ENCODE assay signal across 9 cellular contexts in the genomic region with DNA sequence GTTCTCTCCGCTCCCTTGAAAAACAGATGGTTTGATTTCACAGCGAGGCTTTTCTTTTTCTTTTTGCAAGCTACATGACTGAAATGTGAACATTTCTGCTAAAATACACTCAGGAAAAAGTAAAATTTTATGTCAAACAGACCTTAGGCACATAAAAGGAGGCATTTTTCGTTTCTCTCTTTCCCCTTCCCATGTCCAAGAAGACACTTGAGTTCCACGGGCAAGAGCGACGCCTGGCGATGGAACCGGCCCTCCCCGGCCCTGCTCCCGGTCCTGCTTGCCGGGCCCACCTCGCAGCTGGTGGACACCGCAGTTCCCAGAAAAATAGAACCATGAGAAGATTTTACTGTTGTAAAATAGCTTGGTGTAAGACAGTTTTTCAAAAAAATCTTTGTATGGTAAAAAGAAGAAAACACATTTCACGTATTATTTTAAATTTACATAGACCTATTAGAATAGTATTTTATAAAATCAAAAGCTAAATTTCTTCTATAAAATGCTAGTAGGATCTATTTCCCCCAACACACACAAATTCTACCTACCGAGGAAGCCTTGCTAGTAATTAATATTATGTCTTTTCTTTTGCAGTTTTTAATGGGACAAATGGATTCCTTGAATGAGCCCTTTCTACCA. TPM values are rescaled to one million over a fixed set of nuclear protein-coding genes. Genes with fewer than 3 reads are reported as not detected.
DNase-seq lines count a peak whose midpoint lies in the region; TF ChIP-seq lines count a peak whose summit lies in the region.
"Had no signal": no experiment of that assay in that cellular context is flagged by ENCODE, and none has a peak within 500 bp of the region (broad histone marks: within the 10 kb centered on the region; RNA-seq: fewer than 3 reads in every experiment).

No MANE protein-coding gene starts in this region.

- H3K4me2 ChIP-seq in neural cell (ENCODE audit: low read length) = no peak overlapping the region

- no peaks in the 10 kb centered on the region for H4K20me1 ChIP-seq in neural cell (ENCODE audit: insufficient read depth)

- no peaks in the 10 kb centered on the region for H3K9me2 ChIP-seq in neural cell (ENCODE audit: insufficient read depth, low read length)

- H3K27me3 ChIP-seq in neural cell (ENCODE audit: insufficient read depth, low read depth, low read length) (peaks cover 63% of the 10 kb centered on the region), tibial nerve (peaks cover 0 to 49% of the 10 kb centered on the region in 2 donors)

- TF ChIP-seq POLR2A in tibial nerve (IDR thresholded peaks at IDR 0.05) = no peak

- TF ChIP-seq RAD21 in neural cell (conservative IDR thresholded peaks at IDR 0.05) = peak; percentile 69

- no peak overlapping the region for H3K27ac ChIP-seq in neural cell (ENCODE audit: low read length)
- peak overlapping the region in 2 of 4 donors; percentile 55 to 86 for H3K27ac ChIP-seq in tibial nerve
- H3K27ac ChIP-seq: neutrophil had no signal

- peaks cover 2% of the 10 kb centered on the region for H3F3A ChIP-seq in neural cell (ENCODE audit: insufficient read depth, low read length, poor library complexity, severe bottlenecking)

- DNase-seq in NCI-H187 (lab: John Stamatoyannopoulos, UW) = peak; percentile 10 to 32
- no peak for DNase-seq in NCI-H187 treated with DMSO at 0.1 percent for 48 hours (lab: John Stamatoyannopoulos, UW)
- peak; percentile 55 for DNase-seq in NCI-H774 (lab: John Stamatoyannopoulos, UW)
- peak; percentile 49 for DNase-seq in activated naive CD4-positive, alpha-beta T cell treated with anti-CD3 and anti-CD28 coated beads, Interleukin-2, amount 50 U/mL, for 16 hours
- peak; percentile 63 for DNase-seq in foreskin melanocyte
- peak; percentile 44 to 70 for DNase-seq in tibial nerve (ENCODE audit: low spot score in 2 of 2)
- no peak for DNase-seq in HEK293T (ENCODE audit: extremely low spot score)

- TF ChIP-seq CTCF in neural cell (IDR thresholded peaks at IDR 0.05; ENCODE audit: poor library complexity, severe bottlenecking) (peak; percentile 65), tibial nerve (IDR thresholded peaks at IDR 0.05) (peak; percentile 42 to 67 (median 53))

- H3K9me3 ChIP-seq in neural cell (ENCODE audit: low read length) (no peaks in the 10 kb centered on the region), tibial nerve (no peaks in the 10 kb centered on the region)
- H3K9me3 ChIP-seq: neutrophil had no signal

- H3K9ac ChIP-seq in neural cell (ENCODE audit: low read length) = no peak overlapping the region

- H3K36me3 ChIP-seq in neural cell (ENCODE audit: insufficient read depth, low read length) (no peaks in the 10 kb centered on the region), tibial nerve (no peaks in the 10 kb centered on the region)
- H3K36me3 ChIP-seq: neutrophil had no signal

- peak overlapping the region; percentile 59 for H3K4me3 ChIP-seq in neural cell (ENCODE audit: low read length)
- H3K4me3 ChIP-seq in tibial nerve = peak overlapping the region; percentile 33 to 58 (median 46)

- no peaks in the 10 kb centered on the region for H3K79me2 ChIP-seq in neural cell (replicated peaks; ENCODE audit: insufficient read depth, low read length)

- H2AFZ ChIP-seq in neural cell (ENCODE audit: low read depth, low read length) = no peak overlapping the region

- TF ChIP-seq EP300 in neural cell (conservative IDR thresholded peaks at IDR 0.05; ENCODE audit: poor library complexity, severe bottlenecking) = no peak
- TF ChIP-seq EP300 in tibial nerve (IDR thresholded peaks at IDR 0.05) = no peak

- peaks cover 0 to 46% (median 15%) of the 10 kb centered on the region in 4 donors for H3K4me1 ChIP-seq in tibial nerve

- POLR2A ChIA-PET in HEK293T (lab: Yijun Ruan, JAX) = no interaction called here

- CTCF ChIA-PET in HEK293T (lab: Yijun Ruan, JAX) = interaction anchor here (0.7 kb wide), 1 partner anchor 42 kb away, joined by 3 read pairs; no protein-coding TSS in a partner anchor

- 7 to 11% methylated on average over 15 of the region's 15 CpGs for WGBS in tibial nerve, 2 donors

TF ChIP-seq in neural cell, 6 proteins besides CTCF, POLR2A, EP300 and RAD21:
- TF ChIP-seq, protein P1, sequence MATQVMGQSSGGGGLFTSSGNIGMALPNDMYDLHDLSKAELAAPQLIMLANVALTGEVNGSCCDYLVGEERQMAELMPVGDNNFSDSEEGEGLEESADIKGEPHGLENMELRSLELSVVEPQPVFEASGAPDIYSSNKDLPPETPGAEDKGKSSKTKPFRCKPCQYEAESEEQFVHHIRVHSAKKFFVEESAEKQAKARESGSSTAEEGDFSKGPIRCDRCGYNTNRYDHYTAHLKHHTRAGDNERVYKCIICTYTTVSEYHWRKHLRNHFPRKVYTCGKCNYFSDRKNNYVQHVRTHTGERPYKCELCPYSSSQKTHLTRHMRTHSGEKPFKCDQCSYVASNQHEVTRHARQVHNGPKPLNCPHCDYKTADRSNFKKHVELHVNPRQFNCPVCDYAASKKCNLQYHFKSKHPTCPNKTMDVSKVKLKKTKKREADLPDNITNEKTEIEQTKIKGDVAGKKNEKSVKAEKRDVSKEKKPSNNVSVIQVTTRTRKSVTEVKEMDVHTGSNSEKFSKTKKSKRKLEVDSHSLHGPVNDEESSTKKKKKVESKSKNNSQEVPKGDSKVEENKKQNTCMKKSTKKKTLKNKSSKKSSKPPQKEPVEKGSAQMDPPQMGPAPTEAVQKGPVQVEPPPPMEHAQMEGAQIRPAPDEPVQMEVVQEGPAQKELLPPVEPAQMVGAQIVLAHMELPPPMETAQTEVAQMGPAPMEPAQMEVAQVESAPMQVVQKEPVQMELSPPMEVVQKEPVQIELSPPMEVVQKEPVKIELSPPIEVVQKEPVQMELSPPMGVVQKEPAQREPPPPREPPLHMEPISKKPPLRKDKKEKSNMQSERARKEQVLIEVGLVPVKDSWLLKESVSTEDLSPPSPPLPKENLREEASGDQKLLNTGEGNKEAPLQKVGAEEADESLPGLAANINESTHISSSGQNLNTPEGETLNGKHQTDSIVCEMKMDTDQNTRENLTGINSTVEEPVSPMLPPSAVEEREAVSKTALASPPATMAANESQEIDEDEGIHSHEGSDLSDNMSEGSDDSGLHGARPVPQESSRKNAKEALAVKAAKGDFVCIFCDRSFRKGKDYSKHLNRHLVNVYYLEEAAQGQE (IDR thresholded peaks at IDR 0.05; ENCODE audit: borderline replicate concordance) = no peak
- peak; percentile 70 for TF ChIP-seq SMC3 (conservative IDR thresholded peaks at IDR 0.05; ENCODE audit: poor library complexity)

TF ChIP-seq in HEK293T, 16 proteins besides CTCF, POLR2A, EP300 and RAD21:
- no peak for TF ChIP-seq LEF1 (IDR thresholded peaks at IDR 0.05; ENCODE audit: borderline replicate concordance)
- no peak for TF ChIP-seq FOXA1 (IDR thresholded peaks at IDR 0.05)
- no peak for TF ChIP-seq BHLHE40 (IDR thresholded peaks at IDR 0.05; ENCODE audit: borderline replicate concordance)
- no peak for TF ChIP-seq PKNOX1 (IDR thresholded peaks at IDR 0.05)
- TF ChIP-seq SP1 (IDR thresholded peaks at IDR 0.05) = no peak
- TF ChIP-seq ZNF384 (IDR thresholded peaks at IDR 0.05) = no peak
TF ChIP-seq in HEK293T: peak in this region for 0.

RNA-seq across cellular contexts. Expression of gene ALKAL2, which starts 2.3 kb away (rescaled TPM):
- not detected in 2 replicates for polyA plus RNA-seq in neural cell
- not detected in 2 replicates for polyA minus RNA-seq in neural cell
- 10 to 100 TPM; 21.9 to 96.6 (median 46.1) TPM for total RNA-seq in tibial nerve

RNA-seq across cellular contexts. Expression of gene ACP1, which starts 25.5 kb away (rescaled TPM):
- 254 and 263 TPM in 2 replicates for polyA plus RNA-seq in neural cell
- 149 and 150 TPM in 2 replicates for polyA minus RNA-seq in neural cell
- 10 to 100 TPM; 31.2 to 71.2 (median 52.5) TPM for total RNA-seq in tibial nerve

RNA-seq across cellular contexts. Expression of gene SH3YL1, which starts 26.4 kb away (rescaled TPM):
- 68.6 and 70.6 TPM in 2 replicates for polyA plus RNA-seq in neural cell
- polyA minus RNA-seq in neural cell = 64.3 and 74.3 TPM in 2 replicates
- 10 to 100 TPM; 22.2 to 36.0 (median 30.0) TPM for total RNA-seq in tibial nerve

Comparison
In these comparisons a context has a peak if more than half of its experiments do, and no peak if none do; other contexts are left out.
1. DNase-seq: peak in NCI-H187 (2 of 2), NCI-H774 (single experiment), activated naive CD4-positive, alpha-beta T cell treated with anti-CD3 and anti-CD28 coated beads, Interleukin-2, amount 50 U/mL, for 16 hours (single experiment), foreskin melanocyte (single experiment) and tibial nerve (2 of 2); none in NCI-H187 treated with DMSO at 0.1 percent for 48 hours (single experiment) and HEK293T (single experiment).